Comparison of ENCODE assay signal across 8 cellular contexts in genomic region chr19:2461751-2462634, GRCh38. TPM values are rescaled to one million over a fixed set of nuclear protein-coding genes. Genes with fewer than 3 reads are reported as not detected.
DNase-seq lines count a peak whose midpoint lies in the region; ATAC-seq and TF ChIP-seq lines count a peak whose summit lies in the region.

No MANE protein-coding gene starts in this region.

- TF ChIP-seq POLR2A in upper lobe of left lung (IDR thresholded peaks at IDR 0.05) = no peak

- peaks cover 12% of the 10 kb centered on the region for H3K4me1 Mint-ChIP-seq in nephron progenitor cell

- TF ChIP-seq CTCF in fibroblast of lung (conservative IDR thresholded peaks at IDR 0.05 in 1 of 2, IDR thresholded peaks at IDR 0.05 in 1 of 2; ENCODE audit: low read depth in 1 of 2, low read length in 2 of 2) = no peak
- no peak for TF ChIP-seq CTCF in nephron progenitor cell (IDR thresholded peaks at IDR 0.05)
- peak in 1 of 6 experiments; percentile 17 for TF ChIP-seq CTCF in upper lobe of left lung (IDR thresholded peaks at IDR 0.05)

- ATAC-seq in upper lobe of left lung (ENCODE audit: low FRiP score in 2 of 2) = peak; percentile 35 to 89

- no peaks in the 10 kb centered on the region for H3K27me3 ChIP-seq in fibroblast of lung (ENCODE audit: control insufficient read depth, insufficient read depth, low read length)
- no peaks in the 10 kb centered on the region for H3K27me3 ChIP-seq in upper lobe of left lung

- DNase-seq in activated CD4-positive, alpha-beta T cell treated with anti-CD3 and anti-CD28 coated beads for 24 hours (ENCODE audit: low read depth in 2 of 2) = peak; percentile 53 to 71
- DNase-seq in activated CD4-positive, alpha-beta T cell treated with anti-CD3 and anti-CD28 coated beads for 1 hour = no peak
- DNase-seq in NCI-H146 (lab: John Stamatoyannopoulos, UW) (peak; percentile 69), activated T-cell treated with anti-CD3 and anti-CD28 coated beads for 4 hours (peak; percentile 59), fibroblast of lung (ENCODE audit: low read depth in 2 of 2) (peak; percentile 49 to 66), nephron progenitor cell (peak; percentile 63), upper lobe of left lung (peak; percentile 46 to 86), NCI-H2107 treated with DMSO at 0.1 percent for 48 hours (lab: John Stamatoyannopoulos, UW; ENCODE audit: unreplicated experiment) (no peak)

- no peak for TF ChIP-seq EP300 in upper lobe of left lung (IDR thresholded peaks at IDR 0.05)

- H3K79me2 ChIP-seq in fibroblast of lung (ENCODE audit: control insufficient read depth, insufficient read depth, low read length) = peaks cover 2% of the 10 kb centered on the region

- H3K27ac Mint-ChIP-seq in nephron progenitor cell = no peak overlapping the region

- peak overlapping the region; percentile 74 for H3K4me3 Mint-ChIP-seq in nephron progenitor cell

- peaks cover 3% of the 10 kb centered on the region for H3K4me1 ChIP-seq in fibroblast of lung (ENCODE audit: control insufficient read depth, extremely low read depth, insufficient read depth, low read length)
- peaks cover 8 to 24% (median 17%) of the 10 kb centered on the region in 4 donors for H3K4me1 ChIP-seq in upper lobe of left lung

- H3K9me3 Mint-ChIP-seq in nephron progenitor cell = no peaks in the 10 kb centered on the region

- no peaks in the 10 kb centered on the region for H4K20me1 ChIP-seq in fibroblast of lung (ENCODE audit: control insufficient read depth, extremely low read depth, insufficient read depth, low read length)

- H3K4me2 ChIP-seq in fibroblast of lung (ENCODE audit: extremely low read depth, insufficient read depth, low read length) = peak overlapping the region; percentile 87

- H3K36me3 Mint-ChIP-seq in nephron progenitor cell (ENCODE audit: low read depth) = no peaks in the 10 kb centered on the region

- H3K27me3 Mint-ChIP-seq in nephron progenitor cell (ENCODE audit: low read depth, poor library complexity) = peaks cover 5% of the 10 kb centered on the region

- peak overlapping the region; percentile 69 to 87 (median 76) for H3K4me3 ChIP-seq in fibroblast of lung (replicated peaks in 1 of 4; ENCODE audit: control extremely low read depth in 1 of 4, insufficient read depth in 1 of 4, low read depth in 3 of 4, low read length in 4 of 4)
- peak overlapping the region; percentile 45 to 78 (median 57) for H3K4me3 ChIP-seq in upper lobe of left lung

- peak overlapping the region; percentile 86 for H2AFZ ChIP-seq in fibroblast of lung (ENCODE audit: low read length)

- WGBS in upper lobe of left lung, 2 donors = 6 to 11% methylated on average over 14 to 46 of the region's 62 CpGs

- H3K9me3 ChIP-seq in fibroblast of lung (ENCODE audit: control insufficient read depth, insufficient read depth, low read depth, low read length) (no peaks in the 10 kb centered on the region), upper lobe of left lung (no peaks in the 10 kb centered on the region)

- H3K36me3 ChIP-seq in fibroblast of lung (ENCODE audit: control insufficient read depth, insufficient read depth, low read length) (no peaks in the 10 kb centered on the region), upper lobe of left lung (no peaks in the 10 kb centered on the region)

- H3K9ac ChIP-seq in fibroblast of lung (ENCODE audit: insufficient read depth, low read length) = peak overlapping the region; percentile 66

- H3K27ac ChIP-seq in fibroblast of lung (ENCODE audit: insufficient read depth, low read length) (peak overlapping the region; percentile 52), upper lobe of left lung (peak overlapping the region in 1 of 4 donors; percentile 41)

RNA-seq across cellular contexts. Expression of gene LMNB2, which starts 5.2 kb away (rescaled TPM):
- 47.0 and 56.3 TPM in 2 replicates for total RNA-seq in fibroblast of lung
- 41.6 and 94.8 TPM in 2 replicates for polyA plus RNA-seq in fibroblast of lung
- 40.7 and 92.7 TPM in 2 replicates for polyA plus RNA-seq in fibroblast of lung (2012)
- 62.0 and 80.7 TPM in 2 replicates for polyA minus RNA-seq in fibroblast of lung (ENCODE audit: low replicate concordance)
- 10 to 100 TPM; 15.7 to 49.7 (median 28.2) TPM for total RNA-seq in upper lobe of left lung

RNA-seq across cellular contexts. Expression of gene GADD45B, which starts 13.9 kb away (rescaled TPM):
- total RNA-seq in fibroblast of lung (16.4 and 32.5 TPM in 2 replicates), upper lobe of left lung (100 to 1,000 TPM in 4 of 6 donors, 10 to 100 TPM in 2; 93.2 to 247 (median 139) TPM)
- 61.7 and 72.8 TPM in 2 replicates for polyA plus RNA-seq in fibroblast of lung
- polyA plus RNA-seq in fibroblast of lung (2012) = 49.2 and 60.5 TPM in 2 replicates
- polyA minus RNA-seq in fibroblast of lung (ENCODE audit: low replicate concordance) = 44.8 and 57.4 TPM in 2 replicates

RNA-seq across cellular contexts. Expression of gene TIMM13, which starts 34.6 kb away (rescaled TPM):
- total RNA-seq in fibroblast of lung = 23.9 and 27.6 TPM in 2 replicates
- 14.1 and 19.5 TPM in 2 replicates for polyA plus RNA-seq in fibroblast of lung
- polyA plus RNA-seq in fibroblast of lung (2012) = 62.4 and 96.2 TPM in 2 replicates
- 6.5 and 12.5 TPM in 2 replicates for polyA minus RNA-seq in fibroblast of lung (ENCODE audit: low replicate concordance)
- total RNA-seq in upper lobe of left lung = 10 to 100 TPM; 26.2 to 82.3 (median 40.0) TPM

Comparison
In these comparisons a context has a peak if more than half of its experiments do, and no peak if none do; other contexts are left out.
1. DNase-seq: peak in activated CD4-positive, alpha-beta T cell treated with anti-CD3 and anti-CD28 coated beads for 24 hours (2 of 2), NCI-H146 (single experiment), activated T-cell treated with anti-CD3 and anti-CD28 coated beads for 4 hours (single experiment), fibroblast of lung (2 of 2), nephron progenitor cell (single experiment) and upper lobe of left lung (2 of 2); none in activated CD4-positive, alpha-beta T cell treated with anti-CD3 and anti-CD28 coated beads for 1 hour (single experiment) and NCI-H2107 treated with DMSO at 0.1 percent for 48 hours (single experiment).